Comparison of ENCODE assay signal across 16 cellular contexts in genomic region chr6:53529324-53530036, GRCh38. TPM values are rescaled to one million over a fixed set of nuclear protein-coding genes. Genes with fewer than 3 reads are reported as not detected.
DNase-seq lines count a peak whose midpoint lies in the region; ATAC-seq and TF ChIP-seq lines count a peak whose summit lies in the region.
"Had no signal": no experiment of that assay in that cellular context is flagged by ENCODE, and none has a peak within 500 bp of the region (broad histone marks: within the 10 kb centered on the region; RNA-seq: fewer than 3 reads in every experiment).

No MANE protein-coding gene starts in this region.

- H3K36me3 ChIP-seq in H7 (replicated peaks; ENCODE audit: control insufficient read depth, insufficient read depth, low read length) (no peaks in the 10 kb centered on the region; the same call in 1 of the 2 replicates), RWPE2 (ENCODE audit: low read depth) (no peaks in the 10 kb centered on the region; the same call in 1 of the 2 replicates), sigmoid colon (no peaks in the 10 kb centered on the region)
- H3K36me3 ChIP-seq: HAP-1, neutrophil had no signal

- peaks cover 2% of the 10 kb centered on the region for H3K9me3 ChIP-seq in RWPE2 (ENCODE audit: severe bottlenecking)
- no peaks in the 10 kb centered on the region for H3K9me3 ChIP-seq in sigmoid colon
- H3K9me3 ChIP-seq: HAP-1, neutrophil had no signal

- no peak overlapping the region for H3K4me3 ChIP-seq in H7 (ENCODE audit: insufficient read depth, low read depth, low read length)
- no peak overlapping the region for H3K4me3 ChIP-seq in RWPE2 (ENCODE audit: severe bottlenecking)
- H3K4me3 ChIP-seq in sigmoid colon, result no peak overlapping the region
- H3K4me3 ChIP-seq: HAP-1 had no signal

- TF ChIP-seq EP300 in sigmoid colon (IDR thresholded peaks at IDR 0.05), result no peak

- peaks cover 43% of the 10 kb centered on the region for H3K4me1 ChIP-seq in RWPE2 (ENCODE audit: insufficient read depth, poor library complexity, severe bottlenecking)
- peaks cover 0 to 100% (median 93%) of the 10 kb centered on the region in 4 donors for H3K4me1 ChIP-seq in sigmoid colon

- intact Hi-C loops in left cardiac atrium (cut with DNase I) (no loop called here), sigmoid colon (cut with DNase I) (no loop called here)

- peak overlapping the region; percentile 28 for H3K27ac ChIP-seq in RWPE2 (ENCODE audit: poor library complexity, severe bottlenecking)
- peak overlapping the region; percentile 62 to 85 (median 78) for H3K27ac ChIP-seq in sigmoid colon
- H3K27ac ChIP-seq: KMS-11, neutrophil had no signal

- H3K27me3 ChIP-seq in H7 (ENCODE audit: control insufficient read depth, insufficient read depth, low read length) (no peaks in the 10 kb centered on the region), RWPE2 (ENCODE audit: insufficient read depth, poor library complexity, severe bottlenecking) (no peaks in the 10 kb centered on the region), sigmoid colon (no peaks in the 10 kb centered on the region)
- H3K27me3 ChIP-seq: neutrophil had no signal

- TF ChIP-seq POLR2A in sigmoid colon (IDR thresholded peaks at IDR 0.05), result no peak

- 87 to 88% methylated on average over 5 of the region's 5 CpGs for WGBS in sigmoid colon, 2 donors

- ATAC-seq in RWPE2 (ENCODE audit: low read depth) (no peak), left cardiac atrium (peak; percentile 27 to 67), HG03097 (IDR thresholded peaks at IDR 0.05; ENCODE audit: low FRiP score, unreplicated experiment) (no peak)
- ATAC-seq: activated CD8-positive, alpha-beta T cell treated with anti-CD3 and anti-CD28 coated beads, Interleukin-2, amount 10 ng/mL, durations not matched to agents 7 days and 5 days; esophagus mucosa had no signal

- DNase-seq in H7 (peak; percentile 22), RWPE2 (ENCODE audit: low spot score) (no peak), left cardiac atrium (no peak), sigmoid colon (no peak), D341Med (ENCODE audit: low spot score) (no peak), UCSD-AML1 (lab: John Stamatoyannopoulos, UW; ENCODE audit: unreplicated experiment) (no peak)
- DNase-seq: activated CD8-positive, alpha-beta T cell treated with anti-CD3 and anti-CD28 coated beads, Interleukin-2, amount 10 ng/mL, durations not matched to agents 7 days and 5 days; activated gamma-delta T cell; aorta; NCI-H1417; stimulated activated naive CD4-positive, alpha-beta T cell had no signal

- no peak for TF ChIP-seq CTCF in RWPE2 (IDR thresholded peaks at IDR 0.05; ENCODE audit: poor library complexity, severe bottlenecking)
- no peak for TF ChIP-seq CTCF in sigmoid colon (IDR thresholded peaks at IDR 0.05)

RNA-seq across cellular contexts. Expression of gene GCLC, which starts 15.4 kb away (rescaled TPM):
- 37.4 and 39.8 TPM in 2 replicates for total RNA-seq in H7 (2014; rRNA removed; shearing (Covaris generic))
- 10 to 100 TPM; 17.8 to 21.6 TPM for total RNA-seq in left cardiac atrium
- total RNA-seq in sigmoid colon, result 10 to 100 TPM; 53.7 to 60.3 (median 57.4) TPM
- polyA plus RNA-seq in sigmoid colon, result 10 to 100 TPM; 16.2 to 25.9 (median 22.8) TPM

Comparison
In these comparisons a context has a peak if more than half of its experiments do, and no peak if none do; other contexts are left out.
1. ATAC-seq: peak in left cardiac atrium (2 of 2); none in RWPE2 (single experiment) and HG03097 (single experiment).